In the genomic region with DNA sequence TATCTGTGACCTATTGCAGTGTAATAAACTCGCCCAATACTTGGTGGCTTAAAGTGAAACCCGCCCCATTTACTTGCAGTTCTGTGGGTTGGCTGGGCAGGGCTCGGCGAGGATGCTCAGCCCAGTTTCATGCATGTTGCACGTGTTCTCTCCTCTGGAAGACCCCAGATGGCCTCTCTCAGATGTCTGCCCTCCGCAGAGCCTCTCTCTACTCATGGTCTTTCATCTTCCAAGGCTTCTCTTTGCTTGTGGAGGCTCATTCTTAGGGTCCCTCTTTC, we compare ENCODE assay signal across 26 cellular contexts.
"Had no signal": no experiment of that assay in that cellular context is flagged by ENCODE, and none has a peak within 500 bp of the region (broad histone marks: within the 10 kb centered on the region; RNA-seq: fewer than 3 reads in every experiment).

No MANE protein-coding gene starts in this region.

- H3K4me3 ChIP-seq: stomach, suprapubic skin, testis, thoracic aorta, thyroid gland, tibial artery, tibial nerve, transverse colon, upper lobe of left lung, upper lobe of right lung, uterus, vagina had no signal

- H3K27ac ChIP-seq: stomach, suprapubic skin, testis, thoracic aorta, thyroid gland, tibial artery, transverse colon, upper lobe of left lung, upper lobe of right lung, uterus, vagina had no signal

- H3K36me3 ChIP-seq: stomach, suprapubic skin, thoracic aorta, thyroid gland, tibial artery, tibial nerve, transverse colon, upper lobe of left lung, upper lobe of right lung, uterus, vagina had no signal

- DNase-seq: stimulated activated CD4-positive, alpha-beta T cell treated with anti-CD3 and anti-CD28 coated beads, Interleukin-2, amount 100 ng/mL, for 48 hours; stimulated activated CD4-positive, alpha-beta T cell treated with anti-CD3 and anti-CD28 coated beads, Interleukin-4, amount 100 ng/mL, for 1 hour; stimulated activated CD4-positive, alpha-beta T cell treated with anti-CD3 and anti-CD28 coated beads, Interleukin-4, amount 100 ng/mL, for 24 hours; stimulated activated CD4-positive, alpha-beta T cell treated with anti-CD3 and anti-CD28 coated beads, Interleukin-4, amount 100 ng/mL, for 4 hours; stimulated activated CD8-positive, alpha-beta memory T cell treated with anti-CD3 and anti-CD28 coated beads, Interleukin-4, amount 100 ng/mL, for 48 hours; stimulated activated naive B cell treated with anti-CD40 and anti-IgM and Interleukin-4, amounts not matched to agents 10 μg/mL and 1 μg/mL and 100 μg/mL, for 72 hours; stimulated activated naive CD4-positive, alpha-beta T cell; stimulated activated naive CD4-positive, alpha-beta T cell treated with Interleukin-2 at 50 U/mL for 16 hours; stimulated activated naive CD8-positive, alpha-beta T cell treated with anti-CD3 and anti-CD28 coated beads, Interleukin-15, amount 100 ng/mL, for 72 hours; stimulated activated naive CD8-positive, alpha-beta T cell treated with anti-CD3 and anti-CD28 coated beads, Interleukin-15, Interleukin-2, amounts not matched to agents 100 U/mL and 50 U/mL, for 24 hours; stomach; substantia nigra; testis; thyroid gland; tibial artery; transverse colon; trophoblast cell; upper lobe of left lung; upper lobe of right lung; uterus had no signal

- ATAC-seq: stimulated activated effector memory CD8-positive, alpha-beta T cell treated with anti-CD3 and anti-CD28 coated beads, Interleukin-12 subunit alpha, Interleukin-12 subunit beta, amount 100 ng/mL, for 72 hours; stimulated activated memory B cell treated with anti-CD40 and anti-IgM and Interleukin-4, amounts not matched to agents 10 μg/mL and 1 μg/mL and 100 μg/mL, for 72 hours; stimulated activated naive B cell treated with anti-CD40 and anti-IgM and Interleukin-4, amounts not matched to agents 10 μg/mL and 1 μg/mL and 100 μg/mL, for 72 hours; stimulated activated naive CD8-positive, alpha-beta T cell treated with anti-CD3 and anti-CD28 coated beads, Interleukin-15, amount 100 ng/mL, for 72 hours; stimulated activated naive CD8-positive, alpha-beta T cell treated with anti-CD3 and anti-CD28 coated beads, Interleukin-15, Interleukin-2, amounts not matched to agents 100 U/mL and 50 U/mL, for 24 hours; upper lobe of right lung had no signal

- H3K27me3 ChIP-seq: testis, thyroid gland, tibial nerve, transverse colon, upper lobe of left lung, upper lobe of right lung, uterus, vagina had no signal

- H3K4me1 ChIP-seq: stomach, suprapubic skin, testis, thyroid gland, tibial artery, transverse colon, upper lobe of left lung, upper lobe of right lung, uterus, vagina had no signal

- H3K9me3 ChIP-seq: suprapubic skin, testis, thoracic aorta, thyroid gland, tibial artery, tibial nerve, transverse colon, upper lobe of left lung, upper lobe of right lung, uterus, vagina had no signal
